In genomic region chr6:12288844-12289654, GRCh38 we compare ENCODE assay signal across 8 cellular contexts. TPM values are rescaled to one million over a fixed set of nuclear protein-coding genes. Genes with fewer than 3 reads are reported as not detected.
DNase-seq lines count a peak whose midpoint lies in the region; ATAC-seq, FAIRE-seq and TF ChIP-seq lines count a peak whose summit lies in the region.

No MANE protein-coding gene starts in this region.

- TF ChIP-seq CTCF in GM12874 (IDR thresholded peaks at IDR 0.05; ENCODE audit: insufficient read depth, low read depth, low read length) (peak; percentile 79), breast epithelium (IDR thresholded peaks at IDR 0.05) (peak; percentile 44 to 86 (median 59)), keratinocyte (optimal IDR thresholded peaks at IDR 0.05 in 1 of 3, IDR thresholded peaks at IDR 0.05 in 1 of 3, conservative IDR thresholded peaks at IDR 0.05 in 1 of 3; ENCODE audit: extremely low read depth in 1 of 3, insufficient read depth in 2 of 3, low read length in 3 of 3) (peak; percentile 67 to 87 (median 76))

- no peaks in the 10 kb centered on the region for H4K20me1 ChIP-seq in keratinocyte (ENCODE audit: control insufficient read depth, extremely low read depth, insufficient read depth, low read length)

- no peaks in the 10 kb centered on the region for H3K9me3 Mint-ChIP-seq in T-helper 2 cell treated with Interferon-gamma antibody and Interleukin-4, amounts not matched to agents 5 μg/mL and 100 μg/mL, for 36 hours

- H3K36me3 ChIP-seq in breast epithelium (no peaks in the 10 kb centered on the region), keratinocyte (ENCODE audit: control insufficient read depth in 2 of 2, extremely low read depth in 1 of 2, insufficient read depth in 2 of 2, low read length in 2 of 2) (peaks cover 3 to 14% of the 10 kb centered on the region in 2 experiments)

- no peaks in the 10 kb centered on the region for H3K27me3 ChIP-seq in breast epithelium
- H3K27me3 ChIP-seq in keratinocyte (ENCODE audit: control insufficient read depth, extremely low read depth, insufficient read depth, low read length) = no peaks in the 10 kb centered on the region

- H3K4me1 Mint-ChIP-seq in T-helper 2 cell treated with Interferon-gamma antibody and Interleukin-4, amounts not matched to agents 5 μg/mL and 100 μg/mL, for 36 hours (ENCODE audit: low read depth) = peaks cover 19% of the 10 kb centered on the region

- H3K36me3 Mint-ChIP-seq in T-helper 2 cell treated with Interferon-gamma antibody and Interleukin-4, amounts not matched to agents 5 μg/mL and 100 μg/mL, for 36 hours (ENCODE audit: low read depth) = no peaks in the 10 kb centered on the region

- no peaks in the 10 kb centered on the region for H3K4me1 ChIP-seq in breast epithelium
- H3K4me1 ChIP-seq in keratinocyte (ENCODE audit: control insufficient read depth, extremely low read depth, insufficient read depth, low read length) = peaks cover 52% of the 10 kb centered on the region

- H3K9me1 ChIP-seq in keratinocyte (ENCODE audit: control insufficient read depth, extremely low read depth, insufficient read depth, low read length) = no peaks in the 10 kb centered on the region

- H3K4me3 ChIP-seq in breast epithelium (peak overlapping the region; percentile 44 to 69 (median 54)), keratinocyte (ENCODE audit: control insufficient read depth in 2 of 3, extremely low read depth in 1 of 3, insufficient read depth in 2 of 3, low read depth in 1 of 3, low read length in 3 of 3) (peak overlapping the region; percentile 59 to 99 (median 97))

- H3K4me3 Mint-ChIP-seq in T-helper 2 cell treated with Interferon-gamma antibody and Interleukin-4, amounts not matched to agents 5 μg/mL and 100 μg/mL, for 36 hours = peak overlapping the region; percentile 87

- no peak for TF ChIP-seq POLR2A in breast epithelium (IDR thresholded peaks at IDR 0.05)

- no peak for FAIRE-seq in keratinocyte (lab: Jason Lieb, UNC)

- peaks cover 51% of the 10 kb centered on the region for H3K27me3 Mint-ChIP-seq in T-helper 2 cell treated with Interferon-gamma antibody and Interleukin-4, amounts not matched to agents 5 μg/mL and 100 μg/mL, for 36 hours (ENCODE audit: low read depth)

- H3K27ac ChIP-seq in breast epithelium (peak overlapping the region; percentile 88 to 91), keratinocyte (ENCODE audit: control insufficient read depth, insufficient read depth, low read length) (peak overlapping the region; percentile 84)

- dilution Hi-C loops in keratinocyte (cut with MboI; ENCODE audit: extremely low pct_ligation_motif_present, low sequenced_read_pairs) = no loop called here

- ATAC-seq in HG03521 (IDR thresholded peaks at IDR 0.05; ENCODE audit: unreplicated experiment) = no peak
- ATAC-seq in HG02938 (IDR thresholded peaks at IDR 0.05; ENCODE audit: unreplicated experiment) = no peak

- H3K27ac Mint-ChIP-seq in T-helper 2 cell treated with Interferon-gamma antibody and Interleukin-4, amounts not matched to agents 5 μg/mL and 100 μg/mL, for 36 hours = no peak overlapping the region

- intact Hi-C loops in breast epithelium (cut with DNase I; ENCODE audit: low total_unique reads) = no loop called here

- H3K4me2 ChIP-seq in keratinocyte (ENCODE audit: control insufficient read depth, extremely low read depth, insufficient read depth, low read depth, low read length) = peak overlapping the region; percentile 95

- no peaks in the 10 kb centered on the region for H3K9me3 ChIP-seq in breast epithelium
- H3K9me3 ChIP-seq in keratinocyte (ENCODE audit: control insufficient read depth, low read depth, low read length) = no peaks in the 10 kb centered on the region

- DNase-seq in KG1 (lab: John Stamatoyannopoulos, UW) (peak; percentile 25), breast epithelium (ENCODE audit: low spot score in 2 of 2) (peak in 1 of 2 donors; percentile 48), keratinocyte (ENCODE audit: low read depth, low spot score) (no peak)
- peak; percentile 31 for DNase-seq in T-helper 2 cell treated with Interferon-gamma antibody and Interleukin-4, amounts not matched to agents 5 μg/mL and 100 μg/mL, for 36 hours (ENCODE audit: low spot score)
- DNase-seq in stimulated activated CD4-positive, alpha-beta T cell treated with anti-CD3 and anti-CD28 coated beads, Interleukin-12 subunit alpha, Interleukin-12 subunit beta, amount 100 ng/mL, for 48 hours (ENCODE audit: low read depth in 2 of 3, low spot score in 1 of 3) = peak in 2 of 3 donors; percentile 39 to 67

- peak overlapping the region; percentile 87 for H3K9ac ChIP-seq in keratinocyte (ENCODE audit: control insufficient read depth, extremely low read depth, insufficient read depth, low read length)

- peak overlapping the region; percentile 72 for H2AFZ ChIP-seq in keratinocyte (ENCODE audit: control insufficient read depth, low read length)

- peaks cover 20% of the 10 kb centered on the region for H3K79me2 ChIP-seq in keratinocyte (ENCODE audit: control insufficient read depth, insufficient read depth, low read length)

RNA-seq across cellular contexts. Expression of gene EDN1, which starts 1.1 kb away (rescaled TPM):
- total RNA-seq in breast epithelium = 10 to 100 TPM; 11.5 to 51.7 (median 36.8) TPM
- 17.2 to 19.7 TPM (median 18.0 TPM) in 3 replicates for polyA plus RNA-seq in keratinocyte
- 13.7 TPM for polyA plus RNA-seq in keratinocyte (2011; ENCODE audit: low read depth)
- 8.8 and 14.9 TPM in 2 replicates for polyA plus RNA-seq in keratinocyte (2011; cell fraction: cytosol; rRNA removed)
- 41.0 and 50.4 TPM in 2 replicates for polyA plus RNA-seq in keratinocyte (2011; cell fraction: nucleus; rRNA removed)
- polyA plus RNA-seq in keratinocyte (2012; ENCODE audit: low replicate concordance) = 13.0 and 13.5 TPM in 2 replicates
- polyA minus RNA-seq in keratinocyte = 6.3 to 7.3 TPM (median 7.1 TPM) in 3 replicates
- 9.4 TPM for polyA minus RNA-seq in keratinocyte (2011; cell fraction: cytosol; rRNA and poly(A)+ RNA removed)
- 11.9 and 12.2 TPM in 2 replicates for polyA minus RNA-seq in keratinocyte (2011; cell fraction: nucleus; rRNA and poly(A)+ RNA removed)
